Comparison of ENCODE assay signal across 8 cellular contexts in genomic region chr19:12140545-12141404, GRCh38. TPM values are rescaled to one million over a fixed set of nuclear protein-coding genes. Genes with fewer than 3 reads are reported as not detected.
DNase-seq lines count a peak whose midpoint lies in the region; ATAC-seq and TF ChIP-seq lines count a peak whose summit lies in the region.

No MANE protein-coding gene starts in this region.

- H3K27ac ChIP-seq in HUES64 (ENCODE audit: low read depth, low read length) = no peak overlapping the region
- no peak overlapping the region for H3K27ac ChIP-seq in OCI-LY1 (ENCODE audit: low read depth, low read length, poor library complexity, severe bottlenecking)
- H3K27ac ChIP-seq in epithelial cell of prostate = no peak overlapping the region
- H3K27ac ChIP-seq in mucosa of rectum (ENCODE audit: low read depth in 2 of 2, low read length in 2 of 2) = peak overlapping the region; percentile 80 to 81

- H3K4me3 ChIP-seq in HUES64 (ENCODE audit: low read length) = peak overlapping the region; percentile 87
- H3K4me3 ChIP-seq in OCI-LY1 (ENCODE audit: low read depth, low read length, poor library complexity, severe bottlenecking) = peak overlapping the region; percentile 88
- peak overlapping the region; percentile 73 to 93 for H3K4me3 ChIP-seq in mucosa of rectum (ENCODE audit: low read length in 2 of 2)

- peaks cover 22% of the 10 kb centered on the region for H3K9me3 ChIP-seq in HUES64 (ENCODE audit: insufficient read depth, low read depth, low read length)
- H3K9me3 ChIP-seq in OCI-LY1 (ENCODE audit: low read length) = peaks cover 9% of the 10 kb centered on the region
- H3K9me3 ChIP-seq in mucosa of rectum (ENCODE audit: control insufficient read depth in 2 of 2, low read length in 2 of 2) = peaks cover 0 to 2% of the 10 kb centered on the region in 2 donors

- peak; percentile 46 for ATAC-seq in GM18907 (IDR thresholded peaks at IDR 0.05; ENCODE audit: unreplicated experiment)

- H4K20me1 ChIP-seq in OCI-LY1 (ENCODE audit: insufficient read depth, low read length) = no peaks in the 10 kb centered on the region

- DNase-seq in AG08395 (ENCODE audit: low spot score) = peak; percentile 91
- peak; percentile 80 for DNase-seq in activated T-cell treated with anti-CD3 and anti-CD28 coated beads for 24 hours (ENCODE audit: low read depth)
- DNase-seq in epithelial cell of prostate (ENCODE audit: low read depth, low spot score) = peak; percentile 27
- DNase-seq in stimulated activated CD8-positive, alpha-beta memory T cell treated with anti-CD3 and anti-CD28 coated beads, Interleukin-2, amount 100 ng/mL, for 48 hours (ENCODE audit: low read depth in 2 of 2) = peak; percentile 65 to 79

- H3K36me3 ChIP-seq in HUES64 (ENCODE audit: insufficient read depth, low read length) (peaks cover 56% of the 10 kb centered on the region), OCI-LY1 (ENCODE audit: insufficient read depth, low read length) (peaks cover 8% of the 10 kb centered on the region), mucosa of rectum (ENCODE audit: control insufficient read depth in 2 of 2, insufficient read depth in 2 of 2, low read length in 2 of 2) (peaks cover 11 to 13% of the 10 kb centered on the region in 2 donors)

- no peaks in the 10 kb centered on the region for H3K9me2 ChIP-seq in OCI-LY1 (ENCODE audit: low read depth, low read length)

- peak; percentile 95 for TF ChIP-seq CTCF in OCI-LY1 (IDR thresholded peaks at IDR 0.05; ENCODE audit: low read length)

- WGBS in HUES64 = 36% methylated on average over 16 of the region's 17 CpGs

- H3K27me3 ChIP-seq in HUES64 (ENCODE audit: insufficient read depth, low read length) = no peaks in the 10 kb centered on the region
- no peaks in the 10 kb centered on the region for H3K27me3 ChIP-seq in OCI-LY1 (ENCODE audit: insufficient read depth, low read length)
- H3K27me3 ChIP-seq in mucosa of rectum (ENCODE audit: control insufficient read depth in 2 of 2, insufficient read depth in 2 of 2, low read length in 2 of 2) = no peaks in the 10 kb centered on the region

- H3K9ac ChIP-seq in HUES64 (ENCODE audit: low read depth, low read length) (no peak overlapping the region), OCI-LY1 (ENCODE audit: low read length) (peak overlapping the region; percentile 20; the same call in 1 of the 2 replicates), mucosa of rectum (ENCODE audit: low read depth in 1 of 2, low read length in 2 of 2) (peak overlapping the region; percentile 43 to 87)

- no peaks in the 10 kb centered on the region for H3K79me2 ChIP-seq in OCI-LY1 (ENCODE audit: insufficient read depth, low read length)

- H3K4me1 ChIP-seq in HUES64 (ENCODE audit: insufficient read depth, low read length) = peaks cover 10% of the 10 kb centered on the region
- H3K4me1 ChIP-seq in OCI-LY1 (ENCODE audit: insufficient read depth, low read length, severe bottlenecking) = peaks cover 22% of the 10 kb centered on the region
- H3K4me1 ChIP-seq in mucosa of rectum (ENCODE audit: control insufficient read depth in 2 of 2, insufficient read depth in 2 of 2, low read length in 2 of 2) = peaks cover 8 to 16% of the 10 kb centered on the region in 2 donors

- H2AFZ ChIP-seq in OCI-LY1 (ENCODE audit: low read length) = no peak overlapping the region

- no peaks in the 10 kb centered on the region for H3F3A ChIP-seq in OCI-LY1 (ENCODE audit: insufficient read depth, low read length)

- H3K4me2 ChIP-seq in OCI-LY1 (ENCODE audit: low read length) = peak overlapping the region; percentile 78

RNA-seq across cellular contexts. Expression of gene ZNF20, which starts 0.6 kb away (rescaled TPM):
- 4.4 TPM for polyA plus RNA-seq in HUES64 (2013, experiment 1 of 2)
- polyA plus RNA-seq in HUES64 (2013, experiment 2 of 2) = 5.6 TPM

RNA-seq across cellular contexts. Expression of gene ZNF625, which starts 15.8 kb away (rescaled TPM):
- polyA plus RNA-seq in HUES64 (2013, experiment 1 of 2) = 9.8 TPM
- 8.9 TPM for polyA plus RNA-seq in HUES64 (2013, experiment 2 of 2)

RNA-seq across cellular contexts. Expression of gene ZNF136, which starts 22.1 kb away (rescaled TPM):
- polyA plus RNA-seq in HUES64 (2013, experiment 1 of 2) = 5.9 TPM
- polyA plus RNA-seq in HUES64 (2013, experiment 2 of 2) = 7.2 TPM

Comparison
In these comparisons a context has a peak if more than half of its experiments do, and no peak if none do; other contexts are left out.
1. DNase-seq: peak in every context shown above with its lines; median percentile 91 in AG08395; 80 in activated T-cell treated with anti-CD3 and anti-CD28 coated beads for 24 hours; 72 in stimulated activated CD8-positive, alpha-beta memory T cell treated with anti-CD3 and anti-CD28 coated beads, Interleukin-2, amount 100 ng/mL, for 48 hours; 27 in epithelial cell of prostate.
2. H3K27ac ChIP-seq: peak in mucosa of rectum (2 of 2); none in HUES64 (single experiment), OCI-LY1 (single experiment) and epithelial cell of prostate (single experiment).
3. Peak in every context shown above with its lines, with median percentiles within 50 percentile points of each other: H3K4me3 ChIP-seq.